15 cellular contexts compared by ENCODE assay signal in the genomic region with DNA sequence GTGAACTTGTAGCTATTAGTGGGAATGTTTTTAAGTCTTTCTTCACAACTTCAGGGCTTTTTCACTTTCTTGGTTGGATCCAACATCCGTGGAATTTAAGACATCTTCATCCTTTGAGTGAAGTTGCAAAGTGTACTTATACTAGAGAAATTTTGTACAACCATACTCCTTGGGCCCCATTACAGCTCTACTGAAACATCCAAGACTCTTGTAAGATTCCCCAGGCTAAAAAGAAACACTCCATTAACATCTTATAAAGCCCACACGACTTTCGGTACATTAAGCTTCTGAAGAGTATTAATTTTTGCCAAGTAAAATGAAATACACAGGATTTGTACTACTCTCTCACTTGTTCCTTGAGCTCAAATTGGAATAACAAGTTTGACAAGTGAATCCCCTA. TPM values are rescaled to one million over a fixed set of nuclear protein-coding genes. Genes with fewer than 3 reads are reported as not detected.
DNase-seq lines count a peak whose midpoint lies in the region; ATAC-seq and TF ChIP-seq lines count a peak whose summit lies in the region.
"Had no signal": no experiment of that assay in that cellular context is flagged by ENCODE, and none has a peak within 500 bp of the region (broad histone marks: within the 10 kb centered on the region; RNA-seq: fewer than 3 reads in every experiment).

No MANE protein-coding gene starts in this region.

- no peak overlapping the region for H3K9ac ChIP-seq in Loucy (ENCODE audit: low read depth, low read length, poor library complexity, severe bottlenecking)

- no peaks in the 10 kb centered on the region for H3K27me3 Mint-ChIP-seq in activated CD4-positive, alpha-beta T cell treated with anti-CD3 and anti-CD28 coated beads, Interleukin-2, amount 10 ng/mL, durations not matched to agents 7 days and 5 days
- H3K27me3 Mint-ChIP-seq in activated naive CD8-positive, alpha-beta T cell = no peaks in the 10 kb centered on the region
- H3K27me3 Mint-ChIP-seq in osteocyte (ENCODE audit: unreplicated experiment) = no peaks in the 10 kb centered on the region

- H2AFZ ChIP-seq in Loucy (ENCODE audit: low read length) = no peak overlapping the region

- peaks cover 60% of the 10 kb centered on the region for H4K20me1 ChIP-seq in Loucy (ENCODE audit: insufficient read depth, low read length, poor library complexity, severe bottlenecking)

- peaks cover 69% of the 10 kb centered on the region for H3K36me3 Mint-ChIP-seq in activated CD4-positive, alpha-beta T cell treated with anti-CD3 and anti-CD28 coated beads, Interleukin-2, amount 10 ng/mL, durations not matched to agents 7 days and 5 days (ENCODE audit: low read depth)
- peaks cover 25% of the 10 kb centered on the region for H3K36me3 Mint-ChIP-seq in activated naive CD8-positive, alpha-beta T cell
- H3K36me3 Mint-ChIP-seq in osteocyte (ENCODE audit: unreplicated experiment) = peaks cover 26% of the 10 kb centered on the region

- peaks cover 91% of the 10 kb centered on the region for H3K79me2 ChIP-seq in Loucy (ENCODE audit: insufficient read depth, low read length)

- H3K27ac ChIP-seq in tibial nerve = no peak overlapping the region

- H3K9me3 ChIP-seq in Loucy (ENCODE audit: insufficient read depth, low read depth, low read length) = no peaks in the 10 kb centered on the region
- no peaks in the 10 kb centered on the region for H3K9me3 ChIP-seq in tibial nerve
- H3K9me3 ChIP-seq: upper lobe of right lung had no signal

- WGBS in tibial nerve, 2 donors = 65 to 70% methylated on average over 3 of the region's 3 CpGs

- H3K4me2 ChIP-seq in Loucy (ENCODE audit: low read depth, low read length, poor library complexity, severe bottlenecking) = peak overlapping the region; percentile 91

- H3K4me3 ChIP-seq in Loucy (ENCODE audit: low read length, poor library complexity, severe bottlenecking) (no peak overlapping the region), tibial nerve (no peak overlapping the region)
- H3K4me3 ChIP-seq: upper lobe of right lung had no signal

- H3K27me3 ChIP-seq in Loucy (ENCODE audit: insufficient read depth, low read length, poor library complexity, severe bottlenecking) (peaks cover 10% of the 10 kb centered on the region), tibial nerve (no peaks in the 10 kb centered on the region)
- H3K27me3 ChIP-seq: upper lobe of right lung had no signal

- H3K4me3 Mint-ChIP-seq in activated CD4-positive, alpha-beta T cell treated with anti-CD3 and anti-CD28 coated beads, Interleukin-2, amount 10 ng/mL, durations not matched to agents 7 days and 5 days = peak overlapping the region; percentile 95
- H3K4me3 Mint-ChIP-seq in activated naive CD8-positive, alpha-beta T cell = peak overlapping the region; percentile 98
- H3K4me3 Mint-ChIP-seq in osteocyte (ENCODE audit: unreplicated experiment) = no peak overlapping the region

- H3K27ac Mint-ChIP-seq in activated CD4-positive, alpha-beta T cell treated with anti-CD3 and anti-CD28 coated beads, Interleukin-2, amount 10 ng/mL, durations not matched to agents 7 days and 5 days = peak overlapping the region; percentile 93
- peak overlapping the region; percentile 91 for H3K27ac Mint-ChIP-seq in activated naive CD8-positive, alpha-beta T cell
- H3K27ac Mint-ChIP-seq in osteocyte (ENCODE audit: unreplicated experiment) = peak overlapping the region; percentile 53

- H3K36me3 ChIP-seq in Loucy (ENCODE audit: insufficient read depth, low read length) (peaks cover 56% of the 10 kb centered on the region), tibial nerve (peaks cover 0 to 54% (median 0%) of the 10 kb centered on the region in 3 donors)

- CTCF ChIA-PET in activated CD4-positive, alpha-beta T cell treated with anti-CD3 and anti-CD28 coated beads, Interleukin-2, amount 10 ng/mL, durations not matched to agents 7 days and 5 days (lab: Charles Lee) = interaction anchor here (1.3 to 4.1 kb wide), 4 partner anchors 7 to 57 kb away, joined by 4 to 23 read pairs (median 4); a partner anchor contains a TSS

- POLR2A ChIA-PET in activated CD4-positive, alpha-beta T cell treated with anti-CD3 and anti-CD28 coated beads, Interleukin-2, amount 10 ng/mL, durations not matched to agents 7 days and 5 days (lab: Charles Lee) = no interaction called here

- H3K9me3 Mint-ChIP-seq in activated CD4-positive, alpha-beta T cell treated with anti-CD3 and anti-CD28 coated beads, Interleukin-2, amount 10 ng/mL, durations not matched to agents 7 days and 5 days = no peaks in the 10 kb centered on the region
- no peaks in the 10 kb centered on the region for H3K9me3 Mint-ChIP-seq in activated naive CD8-positive, alpha-beta T cell (ENCODE audit: low read depth)
- no peaks in the 10 kb centered on the region for H3K9me3 Mint-ChIP-seq in osteocyte (ENCODE audit: unreplicated experiment)

- no peak for TF ChIP-seq POLR2A in tibial nerve (IDR thresholded peaks at IDR 0.05)

- ATAC-seq in HG03354 (IDR thresholded peaks at IDR 0.05; ENCODE audit: poor library complexity, severe bottlenecking, unreplicated experiment) = no peak
- ATAC-seq: upper lobe of right lung had no signal

- no peaks in the 10 kb centered on the region for H3K9me2 ChIP-seq in Loucy (replicated peaks; ENCODE audit: low read depth, low read length)

- H3K4me1 ChIP-seq in Loucy (ENCODE audit: insufficient read depth, low read length, poor library complexity, severe bottlenecking) = peaks cover 38% of the 10 kb centered on the region
- peaks cover 0 to 42% (median 20%) of the 10 kb centered on the region in 4 donors for H3K4me1 ChIP-seq in tibial nerve

- H3K4me1 Mint-ChIP-seq in activated CD4-positive, alpha-beta T cell treated with anti-CD3 and anti-CD28 coated beads, Interleukin-2, amount 10 ng/mL, durations not matched to agents 7 days and 5 days = peaks cover 53% of the 10 kb centered on the region
- peaks cover 42% of the 10 kb centered on the region for H3K4me1 Mint-ChIP-seq in activated naive CD8-positive, alpha-beta T cell (ENCODE audit: low read depth)
- H3K4me1 Mint-ChIP-seq in osteocyte (ENCODE audit: unreplicated experiment) = peaks cover 34% of the 10 kb centered on the region

- DNase-seq in activated CD4-positive, alpha-beta T cell treated with anti-CD3 and anti-CD28 coated beads, Interleukin-2, amount 10 ng/mL, durations not matched to agents 7 days and 5 days = no peak
- DNase-seq in activated CD4-positive, alpha-beta T cell treated with anti-CD3 and anti-CD28 coated beads for 4 hours = no peak
- DNase-seq in osteocyte (ENCODE audit: extremely low spot score, unreplicated experiment) (no peak), tibial nerve (ENCODE audit: low spot score in 2 of 2) (no peak), SKM-1 treated with dmso at 0.1 percent for 144 hours (lab: John Stamatoyannopoulos, UW; ENCODE audit: unreplicated experiment) (no peak)
- DNase-seq: activated gamma-delta T cell, DMS79, NCI-H1417, NCI-H510A treated with DMSO at 0.1 percent for 48 hours, occipital lobe, upper lobe of right lung, WERI-Rb-1 had no signal

- TF ChIP-seq CTCF in Loucy (conservative IDR thresholded peaks at IDR 0.05; ENCODE audit: low read length) (no peak), osteocyte (IDR thresholded peaks at IDR 0.05) (no peak), tibial nerve (IDR thresholded peaks at IDR 0.05) (no peak)

- no peak for TF ChIP-seq EP300 in tibial nerve (IDR thresholded peaks at IDR 0.05)

- H3F3A ChIP-seq in Loucy (ENCODE audit: low read depth) = peaks cover 22% of the 10 kb centered on the region

RNA-seq across cellular contexts. Expression of a gene that starts 1.5 kb away (rescaled TPM):
- 10 to 100 TPM; 82.4 to 83.6 TPM for total RNA-seq in activated CD4-positive, alpha-beta T cell treated with anti-CD3 and anti-CD28 coated beads, Interleukin-2, amount 10 ng/mL, durations not matched to agents 7 days and 5 days
- total RNA-seq in osteocyte (97.4 and 101 TPM in 2 replicates), tibial nerve (10 to 100 TPM; 55.9 to 88.1 (median 84.7) TPM)

RNA-seq across cellular contexts. Expression of a gene that starts 5.4 kb away (rescaled TPM):
- 100 to 1,000 TPM; 512 to 559 TPM for total RNA-seq in activated CD4-positive, alpha-beta T cell treated with anti-CD3 and anti-CD28 coated beads, Interleukin-2, amount 10 ng/mL, durations not matched to agents 7 days and 5 days
- total RNA-seq in osteocyte = 63.4 and 65.6 TPM in 2 replicates
- 10 to 100 TPM; 28.2 to 42.8 (median 37.4) TPM for total RNA-seq in tibial nerve

RNA-seq across cellular contexts. Expression of a gene that starts 12.4 kb away (rescaled TPM):
- 10 to 100 TPM; 54.5 to 58.4 TPM for total RNA-seq in activated CD4-positive, alpha-beta T cell treated with anti-CD3 and anti-CD28 coated beads, Interleukin-2, amount 10 ng/mL, durations not matched to agents 7 days and 5 days
- total RNA-seq in osteocyte (42.5 and 43.2 TPM in 2 replicates), tibial nerve (10 to 100 TPM; 29.4 to 35.0 (median 34.1) TPM)
